29 cellular contexts compared by ENCODE assay signal in genomic region chr6:29745386-29745785, GRCh38.
"Had no signal": no experiment of that assay in that cellular context is flagged by ENCODE, and none has a peak within 500 bp of the region (broad histone marks: within the 10 kb centered on the region; RNA-seq: fewer than 3 reads in every experiment).

No MANE protein-coding gene starts in this region.

- ATAC-seq: foreskin keratinocyte; gastroesophageal sphincter; heart left ventricle; left colon; left ventricle myocardium superior; lower lobe of right lung; naive thymus-derived CD8-positive, alpha-beta T cell; psoas muscle; right cardiac atrium; stimulated activated naive B cell treated with anti-CD40 and anti-IgM and Interleukin-4, amounts not matched to agents 10 μg/mL and 1 μg/mL and 100 μg/mL, for 72 hours; upper lobe of right lung had no signal

- DNase-seq: colonic mucosa; effector CD8-positive, alpha-beta T cell; endodermal cell; foreskin keratinocyte; heart left ventricle; hippocampal formation; kidney glomerular epithelial cell; left colon; left ventricle myocardium superior; lower lobe of right lung; naive thymus-derived CD8-positive, alpha-beta T cell; nephron progenitor cell; occipital lobe; ovary; posterior cingulate gyrus; psoas muscle; right cardiac atrium; spleen; stimulated activated CD4-positive, alpha-beta T cell treated with anti-CD3 and anti-CD28 coated beads, Interleukin-4, amount 100 ng/mL, for 4 hours; stimulated activated naive B cell treated with anti-CD40 and anti-IgM and Interleukin-4, amounts not matched to agents 10 μg/mL and 1 μg/mL and 100 μg/mL, for 72 hours; upper lobe of right lung; uterus had no signal

- H3K27ac Mint-ChIP-seq: dendritic cell treated with granulocyte-macrophage colony-stimulating factor and Interleukin-4, amounts not matched to agents 40 ng/mL and 50 ng/mL, for 4 days; endodermal cell; nephron progenitor cell; stimulated activated naive B cell treated with anti-CD40 and anti-IgM and Interleukin-4, amounts not matched to agents 10 μg/mL and 1 μg/mL and 100 μg/mL, for 72 hours; stimulated activated naive CD8-positive, alpha-beta T cell treated with anti-CD3 and anti-CD28 coated beads, Interleukin-15, Interleukin-2, amounts not matched to agents 100 ng/mL and 50 ng/mL, for 24 hours had no signal

- H3K27ac ChIP-seq: colonic mucosa, esophagus muscularis mucosa, foreskin keratinocyte, gastroesophageal sphincter, heart left ventricle, lower lobe of right lung, ovary, psoas muscle, skin epidermis, spleen, thoracic aorta, tibial nerve, upper lobe of right lung, uterus had no signal

- H3K9me3 Mint-ChIP-seq: dendritic cell treated with granulocyte-macrophage colony-stimulating factor and Interleukin-4, amounts not matched to agents 40 ng/mL and 50 ng/mL, for 4 days; endodermal cell; naive thymus-derived CD8-positive, alpha-beta T cell; nephron progenitor cell; stimulated activated naive B cell treated with anti-CD40 and anti-IgM and Interleukin-4, amounts not matched to agents 10 μg/mL and 1 μg/mL and 100 μg/mL, for 72 hours; stimulated activated naive CD8-positive, alpha-beta T cell treated with anti-CD3 and anti-CD28 coated beads, Interleukin-15, Interleukin-2, amounts not matched to agents 100 ng/mL and 50 ng/mL, for 24 hours had no signal

- H3K36me3 Mint-ChIP-seq: naive thymus-derived CD8-positive, alpha-beta T cell had no signal

- H3K4me1 ChIP-seq: colonic mucosa, foreskin keratinocyte had no signal

- H3K36me3 ChIP-seq: colonic mucosa, ovary, thoracic aorta, upper lobe of right lung, uterus had no signal

- H3K27me3 Mint-ChIP-seq: naive thymus-derived CD8-positive, alpha-beta T cell; stimulated activated naive CD8-positive, alpha-beta T cell treated with anti-CD3 and anti-CD28 coated beads, Interleukin-15, Interleukin-2, amounts not matched to agents 100 ng/mL and 50 ng/mL, for 24 hours had no signal

- H3K4me3 Mint-ChIP-seq: dendritic cell treated with granulocyte-macrophage colony-stimulating factor and Interleukin-4, amounts not matched to agents 40 ng/mL and 50 ng/mL, for 4 days; endodermal cell; nephron progenitor cell; stimulated activated naive B cell treated with anti-CD40 and anti-IgM and Interleukin-4, amounts not matched to agents 10 μg/mL and 1 μg/mL and 100 μg/mL, for 72 hours; stimulated activated naive CD8-positive, alpha-beta T cell treated with anti-CD3 and anti-CD28 coated beads, Interleukin-15, Interleukin-2, amounts not matched to agents 100 ng/mL and 50 ng/mL, for 24 hours had no signal

- H3K9me3 ChIP-seq: colonic mucosa, esophagus muscularis mucosa, gastroesophageal sphincter, heart left ventricle, lower lobe of right lung, ovary, psoas muscle, spleen, thoracic aorta, tibial nerve, upper lobe of right lung, uterus had no signal

- H3K4me3 ChIP-seq: colonic mucosa, esophagus muscularis mucosa, gastroesophageal sphincter, heart left ventricle, lower lobe of right lung, ovary, psoas muscle, skin epidermis, spleen, thoracic aorta, tibial nerve, upper lobe of right lung, uterus had no signal
